ENCODE assay signal across 17 cellular contexts in the genomic region with DNA sequence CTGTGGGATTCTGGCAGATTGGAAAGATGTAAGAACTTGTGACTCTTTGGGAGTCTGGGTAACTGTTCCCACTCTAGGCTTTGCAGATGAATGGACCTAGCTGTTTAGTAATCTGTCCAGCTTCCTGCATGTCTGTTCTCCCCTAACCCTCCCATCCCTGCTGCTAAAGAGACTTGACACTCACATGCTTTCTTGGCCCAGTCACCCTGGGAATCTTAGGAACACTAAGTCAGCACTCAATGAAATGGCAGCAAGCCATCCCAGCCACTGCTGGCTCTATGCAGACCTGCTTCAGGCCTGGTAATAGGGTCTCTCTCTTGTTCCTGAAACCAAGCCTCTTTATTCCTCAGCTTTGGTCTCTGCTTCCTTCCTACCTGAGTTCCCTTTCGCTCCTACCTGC.
DNase-seq lines count a peak whose midpoint lies in the region; ATAC-seq, FAIRE-seq and TF ChIP-seq lines count a peak whose summit lies in the region.
"Had no signal": no experiment of that assay in that cellular context is flagged by ENCODE, and none has a peak within 500 bp of the region (broad histone marks: within the 10 kb centered on the region; RNA-seq: fewer than 3 reads in every experiment).

No MANE protein-coding gene starts in this region.

- H3K9me3 Mint-ChIP-seq in MCF 10A (ENCODE audit: unreplicated experiment): peaks cover 6% of the 10 kb centered on the region
- H3K9me3 Mint-ChIP-seq: activated T-helper 2 cell treated with anti-CD3 and anti-CD28 coated beads, Interferon-gamma antibody, Interleukin-2, Interleukin-4, amounts not matched to agents 10 μg/mL and 5 μg/mL and 100 μg/mL, durations not matched to agents 14 hours and 24 hours and 36 hours; naive thymus-derived CD4-positive, alpha-beta T cell had no signal

- peak overlapping the region; percentile 69 for H3K27ac ChIP-seq in mammary epithelial cell (ENCODE audit: insufficient read depth, low read depth, low read length)
- H3K27ac ChIP-seq in brain microvascular endothelial cell: peak overlapping the region; percentile 91
- H3K27ac ChIP-seq in testis: no peak overlapping the region
- no peak overlapping the region for H3K27ac ChIP-seq in stomach
- H3K27ac ChIP-seq: 22Rv1, SJSA1, upper lobe of left lung had no signal

- no peak overlapping the region for H3K4me3 Mint-ChIP-seq in MCF 10A (ENCODE audit: unreplicated experiment)
- H3K4me3 Mint-ChIP-seq: activated CD8-positive, alpha-beta T cell treated with anti-CD3 and anti-CD28 coated beads, Interleukin-2, amount 10 ng/mL, durations not matched to agents 7 days and 5 days; naive thymus-derived CD4-positive, alpha-beta T cell had no signal

- CTCF ChIA-PET in mammary epithelial cell (lab: Charles Lee; ENCODE audit: low non-redundant PET) (interaction anchor here (1.0 kb wide), 1 partner anchor 159 kb away, joined by 3 read pairs; a partner anchor contains a TSS), MCF 10A (lab: Yijun Ruan, JAX) (interaction anchor here (0.9 kb wide), 1 partner anchor 34 kb away, joined by 3 read pairs; no protein-coding TSS in a partner anchor)

- 100% methylated on average over 1 of the region's 1 CpG for WGBS in mammary epithelial cell (ENCODE audit: low coverage, missing lambda C conversion rate)
- 100% methylated on average over 1 of the region's 1 CpG for WGBS in testis, 2 donors
- 90 to 100% (median 93%) methylated on average over 1 of the region's 1 CpG for WGBS in stomach, 5 donors

- H4K20me1 ChIP-seq in mammary epithelial cell (ENCODE audit: insufficient read depth, low read length): no peaks in the 10 kb centered on the region

- BruUV-seq in mammary epithelial cell (replicated peaks; lab: Mats Ljungman, UMichigan) (no TSS peak), MCF 10A (replicated peaks; lab: Mats Ljungman, UMichigan) (no TSS peak)

- POLR2A ChIA-PET in MCF 10A (lab: Yijun Ruan, JAX): interaction anchor here (0.7 kb wide), 1 partner anchor 15 kb away, joined by 5 read pairs; no protein-coding TSS in a partner anchor

- no peaks in the 10 kb centered on the region for H3K36me3 Mint-ChIP-seq in MCF 10A (ENCODE audit: insufficient read depth, unreplicated experiment)
- H3K36me3 Mint-ChIP-seq: naive thymus-derived CD4-positive, alpha-beta T cell had no signal

- in situ Hi-C loops in mammary epithelial cell (cut with MboI; ENCODE audit: low sequenced_read_pairs in 2 of 2): no loop called here
- in situ Hi-C loops in brain microvascular endothelial cell (cut with HindIII; ENCODE audit: low pct_ligation_motif_present, low sequenced_read_pairs): no loop called here

- dilution Hi-C loops in mammary epithelial cell (cut with HindIII; ENCODE audit: low sequenced_read_pairs): no loop called here

- H3K27me3 Mint-ChIP-seq in MCF 10A (ENCODE audit: insufficient read depth, unreplicated experiment): no peaks in the 10 kb centered on the region

- H3K4me3 ChIP-seq in mammary epithelial cell (replicated peaks in 1 of 3; ENCODE audit: insufficient read depth in 1 of 3, low read depth in 2 of 3, low read length in 3 of 3) (no peak overlapping the region), brain microvascular endothelial cell (ENCODE audit: low read depth, low read length) (no peak overlapping the region), testis (no peak overlapping the region), stomach (no peak overlapping the region)
- H3K4me3 ChIP-seq: SJSA1, upper lobe of left lung had no signal

- TF ChIP-seq POLR2A in testis (IDR thresholded peaks at IDR 0.05) (no peak), stomach (IDR thresholded peaks at IDR 0.05) (no peak)

- DNase-seq in mammary epithelial cell (no peak), MCF 10A (ENCODE audit: unreplicated experiment) (no peak), brain microvascular endothelial cell (peak; percentile 70), left cardiac atrium (peak; percentile 30), testis (peak; percentile 61), NK-92 (lab: John Stamatoyannopoulos, UW; ENCODE audit: unreplicated experiment) (no peak), urothelium cell line (ENCODE audit: low spot score) (no peak), stomach (no peak)
- DNase-seq: activated CD8-positive, alpha-beta T cell treated with anti-CD3 and anti-CD28 coated beads, Interleukin-2, amount 10 ng/mL, durations not matched to agents 7 days and 5 days; aorta; GF-D8; naive thymus-derived CD4-positive, alpha-beta T cell; stimulated activated CD4-positive, alpha-beta T cell treated with anti-CD3 and anti-CD28 coated beads, Interleukin-4, amount 100 ng/mL, for 24 hours; upper lobe of left lung had no signal

- no peak overlapping the region for H3K4me2 ChIP-seq in mammary epithelial cell (ENCODE audit: insufficient read depth, low read depth, low read length)

- H3K9ac ChIP-seq in mammary epithelial cell (ENCODE audit: insufficient read depth, low read length): no peak overlapping the region

- no peak overlapping the region for H2AFZ ChIP-seq in mammary epithelial cell (ENCODE audit: low read depth, low read length)

- H3K9me3 ChIP-seq in mammary epithelial cell (replicated peaks; ENCODE audit: insufficient read depth, low read length): no peaks in the 10 kb centered on the region
- H3K9me3 ChIP-seq in testis: no peaks in the 10 kb centered on the region
- H3K9me3 ChIP-seq in stomach: no peaks in the 10 kb centered on the region
- H3K9me3 ChIP-seq: SJSA1, upper lobe of left lung had no signal

- H3K27me3 ChIP-seq in mammary epithelial cell (ENCODE audit: insufficient read depth, low read length) (no peaks in the 10 kb centered on the region), brain microvascular endothelial cell (replicated peaks) (no peaks in the 10 kb centered on the region), testis (no peaks in the 10 kb centered on the region), stomach (no peaks in the 10 kb centered on the region)
- H3K27me3 ChIP-seq: SJSA1, upper lobe of left lung had no signal

- H3K79me2 ChIP-seq in mammary epithelial cell (ENCODE audit: insufficient read depth, low read length): no peaks in the 10 kb centered on the region

- ATAC-seq in left cardiac atrium: peak; percentile 8 to 76
- ATAC-seq: activated CD8-positive, alpha-beta T cell treated with anti-CD3 and anti-CD28 coated beads, Interleukin-2, amount 10 ng/mL, durations not matched to agents 7 days and 5 days; naive thymus-derived CD4-positive, alpha-beta T cell had no signal

- no peaks in the 10 kb centered on the region for H3K36me3 ChIP-seq in mammary epithelial cell (ENCODE audit: insufficient read depth, low read length)
- no peaks in the 10 kb centered on the region for H3K36me3 ChIP-seq in brain microvascular endothelial cell (replicated peaks)
- H3K36me3 ChIP-seq in testis (ENCODE audit: low read depth, missing control alignments): no peaks in the 10 kb centered on the region
- peaks cover 0 to 7% (median 0%) of the 10 kb centered on the region in 4 donors for H3K36me3 ChIP-seq in stomach
- H3K36me3 ChIP-seq: SJSA1 had no signal

- intact Hi-C loops in mammary epithelial cell (cut with micrococcal nuclease): loop anchor here (2.0 to 10.0 kb wide), 4 partner anchors 63 to 393 kb away; a partner anchor contains a TSS
- intact Hi-C loops in MCF 10A (cut with micrococcal nuclease): no loop called here
- intact Hi-C loops in left cardiac atrium (cut with DNase I): no loop called here
- intact Hi-C loops in testis (cut with DNase I; ENCODE audit: low total_unique reads): no loop called here
- intact Hi-C loops in stomach (cut with DNase I; ENCODE audit: low total_unique reads): no loop called here

- TF ChIP-seq CTCF in mammary epithelial cell (conservative IDR thresholded peaks at IDR 0.05 in 1 of 2, IDR thresholded peaks at IDR 0.05 in 1 of 2; ENCODE audit: extremely low read depth in 1 of 2, insufficient read depth in 1 of 2, low read depth in 1 of 2, low read length in 2 of 2) (no peak), MCF 10A (IDR thresholded peaks at IDR 0.05; ENCODE audit: unreplicated experiment) (no peak), brain microvascular endothelial cell (IDR thresholded peaks at IDR 0.05; ENCODE audit: low read depth, low read length, missing control alignments) (no peak), testis (IDR thresholded peaks at IDR 0.05) (no peak), stomach (IDR thresholded peaks at IDR 0.05) (no peak)

- peaks cover 9% of the 10 kb centered on the region for H3K4me1 Mint-ChIP-seq in MCF 10A (ENCODE audit: insufficient read depth, unreplicated experiment)

- H3K4me1 ChIP-seq in mammary epithelial cell (ENCODE audit: insufficient read depth, low read length) (peaks cover 77% of the 10 kb centered on the region), testis (no peaks in the 10 kb centered on the region), stomach (no peaks in the 10 kb centered on the region)
- H3K4me1 ChIP-seq: upper lobe of left lung had no signal

- no peak for FAIRE-seq in urothelium cell line (lab: Jason Lieb, UNC)

- no peak for TF ChIP-seq EP300 in stomach (IDR thresholded peaks at IDR 0.05)

- no peak overlapping the region for H3K27ac Mint-ChIP-seq in MCF 10A (ENCODE audit: low read depth, unreplicated experiment)
- H3K27ac Mint-ChIP-seq: activated CD8-positive, alpha-beta T cell treated with anti-CD3 and anti-CD28 coated beads, Interleukin-2, amount 10 ng/mL, durations not matched to agents 7 days and 5 days; activated T-helper 2 cell treated with anti-CD3 and anti-CD28 coated beads, Interferon-gamma antibody, Interleukin-2, Interleukin-4, amounts not matched to agents 10 μg/mL and 5 μg/mL and 100 μg/mL, durations not matched to agents 14 hours and 24 hours and 36 hours; naive thymus-derived CD4-positive, alpha-beta T cell had no signal

Comparison
In these comparisons a context has a peak if more than half of its experiments do, and no peak if none do; other contexts are left out.
1. DNase-seq: peak in brain microvascular endothelial cell (single experiment), left cardiac atrium (single experiment) and testis (single experiment); none in mammary epithelial cell (single experiment), MCF 10A (single experiment), NK-92 (single experiment), urothelium cell line (single experiment) and stomach (single experiment).
2. H3K27ac ChIP-seq: peak in mammary epithelial cell (single experiment) and brain microvascular endothelial cell (single experiment); none in testis (0 of 2) and stomach (0 of 5).